1 cellular context compared by ENCODE assay signal in the genomic region with DNA sequence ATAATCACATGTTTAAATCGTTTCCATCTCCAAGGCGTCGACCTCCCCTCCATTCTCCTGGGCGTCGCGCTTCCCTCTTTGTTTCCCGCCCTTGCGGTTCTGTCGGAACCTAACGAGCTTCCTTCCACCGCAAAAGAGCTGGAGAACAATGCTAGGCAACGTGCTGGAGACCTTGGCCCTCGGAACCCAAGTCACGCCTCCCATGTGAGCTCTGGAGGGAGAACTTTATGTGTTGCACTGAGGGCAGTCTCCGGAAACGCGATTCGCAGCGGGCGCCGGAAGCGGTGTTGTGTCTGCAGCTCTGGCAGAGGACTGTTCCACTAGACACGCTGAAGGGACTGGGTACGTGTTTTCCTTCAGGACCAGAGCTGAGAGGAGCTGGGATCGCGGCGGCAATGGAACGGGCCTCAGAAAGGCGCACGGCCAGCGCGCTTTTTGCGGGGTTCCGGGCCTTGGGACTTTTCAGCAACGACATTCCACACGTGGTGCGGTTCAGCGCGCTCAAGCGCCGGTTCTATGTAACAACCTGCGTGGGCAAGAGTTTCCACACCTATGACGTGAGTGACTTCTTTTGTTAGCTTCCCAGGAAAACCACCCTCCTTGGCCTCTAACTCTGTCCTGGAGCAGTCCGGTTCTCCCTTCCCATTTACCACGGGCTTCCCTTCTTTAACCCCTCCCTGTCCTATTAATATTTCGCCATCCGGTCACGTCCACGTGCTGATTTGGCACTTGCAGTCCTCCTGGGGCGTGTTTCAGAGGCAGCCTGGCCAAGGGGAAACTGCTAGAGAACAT.
TF ChIP-seq lines count a peak whose summit lies in the region.

TSS of gene WDR36 (plus strand) at position 287 of the 792 bp plus-strand sequence. CDS start at position 396, 109 bp downstream.

TF ChIP-seq in HepG2, 621 proteins besides CTCF, POLR2A, EP300 and RAD21 (continued from another document and continues in another):
- TF ChIP-seq JARID2 (CRISPR knock-in tag; IDR thresholded peaks at IDR 0.05; ENCODE audit: insufficient replicate concordance) (no peak), ZNF274 (CRISPR knock-in tag; IDR thresholded peaks at IDR 0.05) (peak; percentile 94; the same call in 1 of the 2 replicates), MAFG (CRISPR knock-in tag; IDR thresholded peaks at IDR 0.05) (no peak), ZFP90 (CRISPR knock-in tag; IDR thresholded peaks at IDR 0.05; ENCODE audit: borderline replicate concordance) (peak; percentile 97), FIP1L1 (IDR thresholded peaks at IDR 0.05; ENCODE audit: borderline replicate concordance, insufficient read depth, low read depth, low read length) (peak; percentile 87; the same call in 1 of the 2 replicates), HBP1 (CRISPR knock-in tag; IDR thresholded peaks at IDR 0.05; ENCODE audit: low read depth) (peak; percentile 94), ZNF710 (CRISPR knock-in tag; IDR thresholded peaks at IDR 0.05; ENCODE audit: borderline replicate concordance) (peak; percentile 60; the same call in 1 of the 2 replicates), ZNF251 (CRISPR knock-in tag; IDR thresholded peaks at IDR 0.05) (0 out of 2 replicates have a peak, but pooled peaks have one; percentile 76), ASH2L (IDR thresholded peaks at IDR 0.05; ENCODE audit: insufficient read length, low read depth, low read length) (peak; percentile 97), ZSCAN21 (CRISPR knock-in tag; IDR thresholded peaks at IDR 0.05; ENCODE audit: borderline replicate concordance) (peak; percentile 88; the same call in 1 of the 2 replicates), ZNF597 (CRISPR knock-in tag; IDR thresholded peaks at IDR 0.05) (no peak), BCL6 (CRISPR knock-in tag; IDR thresholded peaks at IDR 0.05) (peak; percentile 76), ZFP36L1 (CRISPR knock-in tag; IDR thresholded peaks at IDR 0.05) (peak; percentile 82; the same call in 1 of the 2 replicates), GABPB1 (CRISPR knock-in tag; IDR thresholded peaks at IDR 0.05) (peak; percentile 100), SMARCE1 (IDR thresholded peaks at IDR 0.05; ENCODE audit: borderline replicate concordance) (no peak), MAZ (IDR thresholded peaks at IDR 0.05; ENCODE audit: borderline replicate concordance, low read depth, low read length) (no peak), MAZ (CRISPR knock-in tag; IDR thresholded peaks at IDR 0.05; ENCODE audit: low read depth) (peak; percentile 87; the same call in 1 of the 2 replicates), ELF4 (CRISPR knock-in tag; IDR thresholded peaks at IDR 0.05; ENCODE audit: borderline replicate concordance) (peak; percentile 79), HDAC6 (IDR thresholded peaks at IDR 0.05; ENCODE audit: low read depth, low read length) (no peak), JUNB (CRISPR knock-in tag; IDR thresholded peaks at IDR 0.05; ENCODE audit: borderline replicate concordance) (peak; percentile 95), GATAD2A (CRISPR knock-in tag; IDR thresholded peaks at IDR 0.05) (peak; percentile 93), ZNF775 (CRISPR knock-in tag; IDR thresholded peaks at IDR 0.05; ENCODE audit: borderline replicate concordance) (peak; percentile 86), MLXIP (CRISPR knock-in tag; IDR thresholded peaks at IDR 0.05; ENCODE audit: borderline replicate concordance) (no peak; the same call in 1 of the 2 replicates), RORA (CRISPR knock-in tag; IDR thresholded peaks at IDR 0.05) (no peak), SIN3B (IDR thresholded peaks at IDR 0.05; ENCODE audit: low read length) (peak; percentile 91), KLF15 (CRISPR knock-in tag; IDR thresholded peaks at IDR 0.05; ENCODE audit: borderline replicate concordance) (peak; percentile 71; the same call in 1 of the 2 replicates), HNRNPUL1 (IDR thresholded peaks at IDR 0.05; ENCODE audit: low read depth, low read length) (no peak), MTA1 (CRISPR knock-in tag; IDR thresholded peaks at IDR 0.05; ENCODE audit: borderline replicate concordance) (peak; percentile 88; the same call in 1 of the 2 replicates), ZNF747 (CRISPR knock-in tag; IDR thresholded peaks at IDR 0.05; ENCODE audit: borderline replicate concordance) (peak; percentile 98), SAP130 (CRISPR knock-in tag; IDR thresholded peaks at IDR 0.05; ENCODE audit: low read depth) (peak; percentile 97), ZNF136 (CRISPR knock-in tag; IDR thresholded peaks at IDR 0.05; ENCODE audit: low read depth) (peak; percentile 91; the same call in 1 of the 2 replicates)
- TF ChIP-seq, protein P1, sequence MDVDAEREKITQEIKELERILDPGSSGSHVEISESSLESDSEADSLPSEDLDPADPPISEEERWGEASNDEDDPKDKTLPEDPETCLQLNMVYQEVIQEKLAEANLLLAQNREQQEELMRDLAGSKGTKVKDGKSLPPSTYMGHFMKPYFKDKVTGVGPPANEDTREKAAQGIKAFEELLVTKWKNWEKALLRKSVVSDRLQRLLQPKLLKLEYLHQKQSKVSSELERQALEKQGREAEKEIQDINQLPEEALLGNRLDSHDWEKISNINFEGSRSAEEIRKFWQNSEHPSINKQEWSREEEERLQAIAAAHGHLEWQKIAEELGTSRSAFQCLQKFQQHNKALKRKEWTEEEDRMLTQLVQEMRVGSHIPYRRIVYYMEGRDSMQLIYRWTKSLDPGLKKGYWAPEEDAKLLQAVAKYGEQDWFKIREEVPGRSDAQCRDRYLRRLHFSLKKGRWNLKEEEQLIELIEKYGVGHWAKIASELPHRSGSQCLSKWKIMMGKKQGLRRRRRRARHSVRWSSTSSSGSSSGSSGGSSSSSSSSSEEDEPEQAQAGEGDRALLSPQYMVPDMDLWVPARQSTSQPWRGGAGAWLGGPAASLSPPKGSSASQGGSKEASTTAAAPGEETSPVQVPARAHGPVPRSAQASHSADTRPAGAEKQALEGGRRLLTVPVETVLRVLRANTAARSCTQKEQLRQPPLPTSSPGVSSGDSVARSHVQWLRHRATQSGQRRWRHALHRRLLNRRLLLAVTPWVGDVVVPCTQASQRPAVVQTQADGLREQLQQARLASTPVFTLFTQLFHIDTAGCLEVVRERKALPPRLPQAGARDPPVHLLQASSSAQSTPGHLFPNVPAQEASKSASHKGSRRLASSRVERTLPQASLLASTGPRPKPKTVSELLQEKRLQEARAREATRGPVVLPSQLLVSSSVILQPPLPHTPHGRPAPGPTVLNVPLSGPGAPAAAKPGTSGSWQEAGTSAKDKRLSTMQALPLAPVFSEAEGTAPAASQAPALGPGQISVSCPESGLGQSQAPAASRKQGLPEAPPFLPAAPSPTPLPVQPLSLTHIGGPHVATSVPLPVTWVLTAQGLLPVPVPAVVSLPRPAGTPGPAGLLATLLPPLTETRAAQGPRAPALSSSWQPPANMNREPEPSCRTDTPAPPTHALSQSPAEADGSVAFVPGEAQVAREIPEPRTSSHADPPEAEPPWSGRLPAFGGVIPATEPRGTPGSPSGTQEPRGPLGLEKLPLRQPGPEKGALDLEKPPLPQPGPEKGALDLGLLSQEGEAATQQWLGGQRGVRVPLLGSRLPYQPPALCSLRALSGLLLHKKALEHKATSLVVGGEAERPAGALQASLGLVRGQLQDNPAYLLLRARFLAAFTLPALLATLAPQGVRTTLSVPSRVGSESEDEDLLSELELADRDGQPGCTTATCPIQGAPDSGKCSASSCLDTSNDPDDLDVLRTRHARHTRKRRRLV (CRISPR knock-in tag; IDR thresholded peaks at IDR 0.05), result peak; percentile 58; the same call in 1 of the 2 replicates
- TF ChIP-seq, protein P2, sequence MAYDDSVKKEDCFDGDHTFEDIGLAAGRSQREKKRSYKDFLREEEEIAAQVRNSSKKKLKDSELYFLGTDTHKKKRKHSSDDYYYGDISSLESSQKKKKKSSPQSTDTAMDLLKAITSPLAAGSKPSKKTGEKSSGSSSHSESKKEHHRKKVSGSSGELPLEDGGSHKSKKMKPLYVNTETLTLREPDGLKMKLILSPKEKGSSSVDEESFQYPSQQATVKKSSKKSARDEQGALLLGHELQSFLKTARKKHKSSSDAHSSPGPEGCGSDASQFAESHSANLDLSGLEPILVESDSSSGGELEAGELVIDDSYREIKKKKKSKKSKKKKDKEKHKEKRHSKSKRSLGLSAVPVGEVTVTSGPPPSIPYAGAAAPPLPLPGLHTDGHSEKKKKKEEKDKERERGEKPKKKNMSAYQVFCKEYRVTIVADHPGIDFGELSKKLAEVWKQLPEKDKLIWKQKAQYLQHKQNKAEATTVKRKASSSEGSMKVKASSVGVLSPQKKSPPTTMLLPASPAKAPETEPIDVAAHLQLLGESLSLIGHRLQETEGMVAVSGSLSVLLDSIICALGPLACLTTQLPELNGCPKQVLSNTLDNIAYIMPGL (CRISPR knock-in tag; IDR thresholded peaks at IDR 0.05; ENCODE audit: borderline replicate concordance in 1 of 2, low read depth in 1 of 2), result peak; percentile 93 to 94
- TF ChIP-seq, protein P3, sequence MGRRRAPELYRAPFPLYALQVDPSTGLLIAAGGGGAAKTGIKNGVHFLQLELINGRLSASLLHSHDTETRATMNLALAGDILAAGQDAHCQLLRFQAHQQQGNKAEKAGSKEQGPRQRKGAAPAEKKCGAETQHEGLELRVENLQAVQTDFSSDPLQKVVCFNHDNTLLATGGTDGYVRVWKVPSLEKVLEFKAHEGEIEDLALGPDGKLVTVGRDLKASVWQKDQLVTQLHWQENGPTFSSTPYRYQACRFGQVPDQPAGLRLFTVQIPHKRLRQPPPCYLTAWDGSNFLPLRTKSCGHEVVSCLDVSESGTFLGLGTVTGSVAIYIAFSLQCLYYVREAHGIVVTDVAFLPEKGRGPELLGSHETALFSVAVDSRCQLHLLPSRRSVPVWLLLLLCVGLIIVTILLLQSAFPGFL (CRISPR knock-in tag; IDR thresholded peaks at IDR 0.05), result no peak
- TF ChIP-seq, protein P4, sequence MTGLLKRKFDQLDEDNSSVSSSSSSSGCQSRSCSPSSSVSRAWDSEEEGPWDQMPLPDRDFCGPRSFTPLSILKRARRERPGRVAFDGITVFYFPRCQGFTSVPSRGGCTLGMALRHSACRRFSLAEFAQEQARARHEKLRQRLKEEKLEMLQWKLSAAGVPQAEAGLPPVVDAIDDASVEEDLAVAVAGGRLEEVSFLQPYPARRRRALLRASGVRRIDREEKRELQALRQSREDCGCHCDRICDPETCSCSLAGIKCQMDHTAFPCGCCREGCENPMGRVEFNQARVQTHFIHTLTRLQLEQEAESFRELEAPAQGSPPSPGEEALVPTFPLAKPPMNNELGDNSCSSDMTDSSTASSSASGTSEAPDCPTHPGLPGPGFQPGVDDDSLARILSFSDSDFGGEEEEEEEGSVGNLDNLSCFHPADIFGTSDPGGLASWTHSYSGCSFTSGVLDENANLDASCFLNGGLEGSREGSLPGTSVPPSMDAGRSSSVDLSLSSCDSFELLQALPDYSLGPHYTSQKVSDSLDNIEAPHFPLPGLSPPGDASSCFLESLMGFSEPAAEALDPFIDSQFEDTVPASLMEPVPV (CRISPR knock-in tag; IDR thresholded peaks at IDR 0.05), result peak; percentile 97
